ENCODE assay signal across 8 cellular contexts in the genomic region with DNA sequence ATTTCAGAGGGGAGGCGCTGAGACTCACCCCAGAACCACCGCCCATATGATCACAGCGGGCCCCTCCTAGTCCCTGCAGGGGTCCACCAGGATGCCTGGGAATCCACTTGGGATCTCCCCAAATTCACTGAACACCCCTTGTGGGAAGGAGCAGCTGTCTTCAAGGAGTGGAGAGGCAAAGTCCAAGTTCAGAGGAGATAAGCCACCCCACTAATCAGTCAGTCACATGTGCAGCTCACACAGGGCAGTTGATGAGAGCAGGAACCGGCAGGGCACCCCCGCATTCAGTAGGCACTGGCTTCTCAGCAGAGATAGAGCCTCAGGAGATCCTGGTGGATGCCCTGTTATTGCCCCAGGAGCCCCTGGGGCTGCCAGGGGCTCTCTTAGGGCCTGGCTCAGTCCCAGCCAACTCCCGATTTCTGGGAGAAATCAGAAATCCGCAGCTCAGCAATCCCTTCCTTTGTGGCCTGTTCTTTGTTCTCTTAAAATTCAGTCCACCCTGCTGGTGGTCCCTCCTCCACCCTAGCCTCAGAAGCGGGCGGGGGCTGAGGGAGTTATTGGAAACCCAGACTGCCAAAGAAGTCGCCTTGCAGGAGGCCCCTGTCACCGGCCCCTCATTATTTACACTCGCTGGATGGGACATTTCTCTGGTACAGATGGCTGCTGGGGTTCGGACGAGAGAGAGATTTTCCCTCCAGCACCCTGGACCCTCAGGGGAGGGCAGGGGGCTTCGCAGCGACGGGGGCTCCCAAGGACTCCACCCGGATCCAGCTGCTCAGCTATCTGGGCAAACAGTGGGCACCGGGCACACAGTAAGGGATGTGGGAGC. TPM values are rescaled to one million over a fixed set of nuclear protein-coding genes. Genes with fewer than 3 reads are reported as not detected.
A peak's percentile ranks its signal among the peaks of the same experiment; 100 is the strongest.
DNase-seq lines count a peak whose midpoint lies in the region; ATAC-seq and TF ChIP-seq lines count a peak whose summit lies in the region.

No MANE protein-coding gene starts in this region.

- H3K27me3 Mint-ChIP-seq in activated naive CD8-positive, alpha-beta T cell treated with anti-CD3 and anti-CD28 coated beads, Interleukin-2, amount 50 U/mL, for 24 hours, result peaks cover 8% of the 10 kb centered on the region
- peaks cover under 1 to 13% (median 2%) of the 10 kb centered on the region in 3 donors for H3K27me3 Mint-ChIP-seq in immature natural killer cell (ENCODE audit: low read depth in 3 of 3)
- peaks cover 10 to 38% of the 10 kb centered on the region in 2 donors for H3K27me3 Mint-ChIP-seq in stimulated activated naive B cell treated with anti-CD40 and anti-IgM and Interleukin-4, amounts not matched to agents 10 μg/mL and 1 μg/mL and 100 μg/mL, for 72 hours

- H3K4me3 ChIP-seq in cardiac muscle cell, result peak overlapping the region; percentile 73

- H3K4me1 ChIP-seq in cardiac muscle cell (ENCODE audit: low read depth), result peaks cover 31% of the 10 kb centered on the region

- TF ChIP-seq CTCF in cardiac muscle cell (IDR thresholded peaks at IDR 0.05; ENCODE audit: low read depth, low read length), result no peak

- DNase-seq in cardiac muscle cell (ENCODE audit: low read depth in 1 of 2, low spot score in 1 of 2) (no peak), Right ventricle myocardium superior (no peak), immature natural killer cell (no peak), NCI-H774 (lab: John Stamatoyannopoulos, UW) (no peak), NCI-H128 (lab: John Stamatoyannopoulos, UW; ENCODE audit: unreplicated experiment) (no peak)
- DNase-seq in activated naive CD8-positive, alpha-beta T cell treated with anti-CD3 and anti-CD28 coated beads, Interleukin-2, amount 50 U/mL, for 24 hours, result no peak
- DNase-seq in stimulated activated naive B cell treated with anti-CD40 and anti-IgM and Interleukin-4, amounts not matched to agents 10 μg/mL and 1 μg/mL and 100 μg/mL, for 72 hours, result no peak

- peaks cover 12% of the 10 kb centered on the region for H3K4me1 Mint-ChIP-seq in activated naive CD8-positive, alpha-beta T cell treated with anti-CD3 and anti-CD28 coated beads, Interleukin-2, amount 50 U/mL, for 24 hours
- peaks cover 10 to 14% of the 10 kb centered on the region in 2 donors for H3K4me1 Mint-ChIP-seq in immature natural killer cell
- peaks cover 14 to 24% of the 10 kb centered on the region in 2 donors for H3K4me1 Mint-ChIP-seq in stimulated activated naive B cell treated with anti-CD40 and anti-IgM and Interleukin-4, amounts not matched to agents 10 μg/mL and 1 μg/mL and 100 μg/mL, for 72 hours

- H3K27me3 ChIP-seq in cardiac muscle cell, result no peaks in the 10 kb centered on the region

- no peak overlapping the region for H3K27ac Mint-ChIP-seq in activated naive CD8-positive, alpha-beta T cell treated with anti-CD3 and anti-CD28 coated beads, Interleukin-2, amount 50 U/mL, for 24 hours
- peak overlapping the region in 3 of 6 donors; percentile 55 to 74 (median 57) for H3K27ac Mint-ChIP-seq in immature natural killer cell
- H3K27ac Mint-ChIP-seq in stimulated activated naive B cell treated with anti-CD40 and anti-IgM and Interleukin-4, amounts not matched to agents 10 μg/mL and 1 μg/mL and 100 μg/mL, for 72 hours, result peak overlapping the region; percentile 65

- H3K36me3 ChIP-seq in cardiac muscle cell, result no peaks in the 10 kb centered on the region

- intact Hi-C loops in Right ventricle myocardium superior (cut with DNase I), result loop anchor here (2.0 to 5.0 kb wide), 3 partner anchors 17 to 57 kb away; no protein-coding TSS in a partner anchor

- ATAC-seq in Right ventricle myocardium superior (ENCODE audit: poor library complexity), result no peak
- ATAC-seq in activated naive CD8-positive, alpha-beta T cell treated with anti-CD3 and anti-CD28 coated beads, Interleukin-2, amount 50 U/mL, for 24 hours, result no peak
- no peak for ATAC-seq in stimulated activated naive B cell treated with anti-CD40 and anti-IgM and Interleukin-4, amounts not matched to agents 10 μg/mL and 1 μg/mL and 100 μg/mL, for 72 hours (replicated peaks)
- no peak for ATAC-seq in HG03439 (IDR thresholded peaks at IDR 0.05; ENCODE audit: unreplicated experiment)

- peak overlapping the region; percentile 83 for H3K27ac ChIP-seq in cardiac muscle cell

- peak overlapping the region; percentile 80 for H3K4me3 Mint-ChIP-seq in activated naive CD8-positive, alpha-beta T cell treated with anti-CD3 and anti-CD28 coated beads, Interleukin-2, amount 50 U/mL, for 24 hours
- H3K4me3 Mint-ChIP-seq in immature natural killer cell, result peak overlapping the region; percentile 71 to 87 (median 83)
- H3K4me3 Mint-ChIP-seq in stimulated activated naive B cell treated with anti-CD40 and anti-IgM and Interleukin-4, amounts not matched to agents 10 μg/mL and 1 μg/mL and 100 μg/mL, for 72 hours, result peak overlapping the region; percentile 83 to 86

- H3K9me3 Mint-ChIP-seq in activated naive CD8-positive, alpha-beta T cell treated with anti-CD3 and anti-CD28 coated beads, Interleukin-2, amount 50 U/mL, for 24 hours, result no peaks in the 10 kb centered on the region
- H3K9me3 Mint-ChIP-seq in immature natural killer cell, result no peaks in the 10 kb centered on the region
- H3K9me3 Mint-ChIP-seq in stimulated activated naive B cell treated with anti-CD40 and anti-IgM and Interleukin-4, amounts not matched to agents 10 μg/mL and 1 μg/mL and 100 μg/mL, for 72 hours, result no peaks in the 10 kb centered on the region

- H3K9me3 ChIP-seq in cardiac muscle cell (ENCODE audit: low read depth), result no peaks in the 10 kb centered on the region

- no peaks in the 10 kb centered on the region for H3K36me3 Mint-ChIP-seq in activated naive CD8-positive, alpha-beta T cell treated with anti-CD3 and anti-CD28 coated beads, Interleukin-2, amount 50 U/mL, for 24 hours (ENCODE audit: low read depth)
- H3K36me3 Mint-ChIP-seq in immature natural killer cell, result no peaks in the 10 kb centered on the region
- no peaks in the 10 kb centered on the region for H3K36me3 Mint-ChIP-seq in stimulated activated naive B cell treated with anti-CD40 and anti-IgM and Interleukin-4, amounts not matched to agents 10 μg/mL and 1 μg/mL and 100 μg/mL, for 72 hours

RNA-seq across cellular contexts. Expression of a gene that starts 1.9 kb away (rescaled TPM):
- total RNA-seq in cardiac muscle cell (18.9 and 24.9 TPM in 2 replicates), Right ventricle myocardium superior (53.0 TPM)
- polyA plus RNA-seq in cardiac muscle cell (17.9 and 24.4 TPM in 2 replicates), immature natural killer cell (under 1 TPM in 2 of 3 donors, not detected in 1; 0.26 to 0.41 TPM)

RNA-seq across cellular contexts. Expression of a gene that starts 48.3 kb away (rescaled TPM):
- total RNA-seq in cardiac muscle cell (not detected in 2 replicates), Right ventricle myocardium superior (not detected)
- polyA plus RNA-seq in cardiac muscle cell (not detected in 2 replicates), immature natural killer cell (not detected)
